8 cellular contexts compared by ENCODE assay signal in genomic region chr2:54115284-54116137, GRCh38. TPM values are rescaled to one million over a fixed set of nuclear protein-coding genes. Genes with fewer than 3 reads are reported as not detected.
DNase-seq lines count a peak whose midpoint lies in the region; ATAC-seq and TF ChIP-seq lines count a peak whose summit lies in the region.

TSS of gene ACYP2 (plus strand) at chr2:54115615.

- H3K4me1 ChIP-seq in spleen = peaks cover 6 to 18% (median 10%) of the 10 kb centered on the region in 6 donors

- peaks cover 0 to 21% (median 2%) of the 10 kb centered on the region in 6 donors for H3K36me3 ChIP-seq in spleen

- H3K4me3 ChIP-seq in AG10803 (ENCODE audit: low read length) (peak within 1 kb of the TSS; percentile 81), cardiac fibroblast (replicated peaks in 1 of 2; ENCODE audit: low read depth in 2 of 2, low read length in 2 of 2) (peak within 1 kb of the TSS; percentile 64 to 73), spleen (peak within 1 kb of the TSS; percentile 43 to 82 (median 62))

- intact Hi-C loops in spleen (cut with DNase I; ENCODE audit: low total_unique reads) = no loop called here

- ATAC-seq in GM19025 (IDR thresholded peaks at IDR 0.05; ENCODE audit: low read depth, unreplicated experiment) (peak; percentile 87), HG03280 (IDR thresholded peaks at IDR 0.05; ENCODE audit: unreplicated experiment) (peak; percentile 85), WTC11 (peak; percentile 93)

- POLR2A ChIA-PET in WTC11 (lab: Charles Lee) = interaction anchor here (0.5 to 1.1 kb wide), 3 partner anchors 12 to 1246 kb away, joined by 3 to 4 read pairs (median 4); no protein-coding TSS in a partner anchor

- DNase-seq in AG10803 (ENCODE audit: low read depth) (peak; percentile 96), NCI-H345 (lab: John Stamatoyannopoulos, UW) (peak; percentile 97), WTC11 (ENCODE audit: low spot score) (peak; percentile 96), cardiac fibroblast (ENCODE audit: low read depth in 2 of 2) (peak; percentile 97 to 99), inferior parietal cortex (ENCODE audit: extremely low spot score) (peak; percentile 97), spleen (peak; percentile 97)

- WGBS in spleen, 5 donors = 0 to 1% (median 0%) methylated on average over 46 to 57 of the region's 57 CpGs

- H3K4me1 Mint-ChIP-seq in WTC11 = peaks cover 7% of the 10 kb centered on the region

- TF ChIP-seq CTCF in AG10803 (conservative IDR thresholded peaks at IDR 0.05; ENCODE audit: low read length) (peak; percentile 43), WTC11 (IDR thresholded peaks at IDR 0.05) (no peak), cardiac fibroblast (IDR thresholded peaks at IDR 0.05; ENCODE audit: low read depth, low read length) (peak; percentile 2), spleen (IDR thresholded peaks at IDR 0.05 in 8 of 11, conservative IDR thresholded peaks at IDR 0.05 in 3 of 11) (peak in 2 of 11 experiments; percentile 11 to 34)

- H3K9me3 ChIP-seq in spleen = peaks cover 0 to 14% (median 8%) of the 10 kb centered on the region in 8 donors

- TF ChIP-seq POLR2A in spleen (IDR thresholded peaks at IDR 0.05) = peak in 1 of 3 donors; percentile 39

- H3K27ac ChIP-seq in spleen = peak within 1 kb of the TSS; percentile 98 to 100 (median 99)

- CTCF ChIA-PET in WTC11 (lab: Charles Lee) = interaction anchor here (0.5 to 1.8 kb wide), 3 partner anchors 8 to 466 kb away, joined by 3 to 4 read pairs (median 4); no protein-coding TSS in a partner anchor

- H3K27ac Mint-ChIP-seq in WTC11 = peak within 1 kb of the TSS; percentile 100

- H3K27me3 ChIP-seq in spleen (replicated peaks in 1 of 7) = no peaks in the 10 kb centered on the region

- H3K9me3 Mint-ChIP-seq in WTC11 = peaks cover 25% of the 10 kb centered on the region

- peak within 1 kb of the TSS; percentile 95 for H3K4me3 Mint-ChIP-seq in WTC11

- H3K27me3 Mint-ChIP-seq in WTC11 (ENCODE audit: low read depth) = no peaks in the 10 kb centered on the region; the same call in 1 of the 2 replicates

- H3K36me3 Mint-ChIP-seq in WTC11 = peaks cover 22% of the 10 kb centered on the region

TF ChIP-seq in WTC11, 78 proteins besides CTCF, POLR2A, EP300 and RAD21 (continues in another document):
- TF ChIP-seq PRRX2 (CRISPR knock-in tag; IDR thresholded peaks at IDR 0.05) (no peak), MXD4 (CRISPR knock-in tag; IDR thresholded peaks at IDR 0.05; ENCODE audit: borderline replicate concordance) (no peak), TEAD4 (CRISPR knock-in tag; IDR thresholded peaks at IDR 0.05) (no peak), NFYB (CRISPR knock-in tag; conservative IDR thresholded peaks at IDR 0.05; ENCODE audit: low read depth) (no peak), NR1H2 (CRISPR knock-in tag; IDR thresholded peaks at IDR 0.05) (no peak), MYBL2 (CRISPR knock-in tag; IDR thresholded peaks at IDR 0.05) (peak; percentile 47; the same call in 1 of the 2 replicates), FOXJ3 (CRISPR knock-in tag; IDR thresholded peaks at IDR 0.05; ENCODE audit: borderline replicate concordance) (no peak), MLX (CRISPR knock-in tag; IDR thresholded peaks at IDR 0.05) (no peak), GTF2I (CRISPR knock-in tag; conservative IDR thresholded peaks at IDR 0.05) (no peak), CDX4 (CRISPR knock-in tag; IDR thresholded peaks at IDR 0.05; ENCODE audit: borderline replicate concordance) (no peak), RORB (CRISPR knock-in tag; IDR thresholded peaks at IDR 0.05) (no peak), NR3C1 (CRISPR knock-in tag; conservative IDR thresholded peaks at IDR 0.05; ENCODE audit: low read depth) (0 out of 2 replicates have a peak, but pooled peaks have one; percentile 38), GABPB1 (CRISPR knock-in tag; IDR thresholded peaks at IDR 0.05) (peak; percentile 76)
- TF ChIP-seq, protein P1, sequence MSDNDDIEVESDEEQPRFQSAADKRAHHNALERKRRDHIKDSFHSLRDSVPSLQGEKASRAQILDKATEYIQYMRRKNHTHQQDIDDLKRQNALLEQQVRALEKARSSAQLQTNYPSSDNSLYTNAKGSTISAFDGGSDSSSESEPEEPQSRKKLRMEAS (CRISPR knock-in tag; IDR thresholded peaks at IDR 0.05) = peak; percentile 87
- TF ChIP-seq, protein P2, sequence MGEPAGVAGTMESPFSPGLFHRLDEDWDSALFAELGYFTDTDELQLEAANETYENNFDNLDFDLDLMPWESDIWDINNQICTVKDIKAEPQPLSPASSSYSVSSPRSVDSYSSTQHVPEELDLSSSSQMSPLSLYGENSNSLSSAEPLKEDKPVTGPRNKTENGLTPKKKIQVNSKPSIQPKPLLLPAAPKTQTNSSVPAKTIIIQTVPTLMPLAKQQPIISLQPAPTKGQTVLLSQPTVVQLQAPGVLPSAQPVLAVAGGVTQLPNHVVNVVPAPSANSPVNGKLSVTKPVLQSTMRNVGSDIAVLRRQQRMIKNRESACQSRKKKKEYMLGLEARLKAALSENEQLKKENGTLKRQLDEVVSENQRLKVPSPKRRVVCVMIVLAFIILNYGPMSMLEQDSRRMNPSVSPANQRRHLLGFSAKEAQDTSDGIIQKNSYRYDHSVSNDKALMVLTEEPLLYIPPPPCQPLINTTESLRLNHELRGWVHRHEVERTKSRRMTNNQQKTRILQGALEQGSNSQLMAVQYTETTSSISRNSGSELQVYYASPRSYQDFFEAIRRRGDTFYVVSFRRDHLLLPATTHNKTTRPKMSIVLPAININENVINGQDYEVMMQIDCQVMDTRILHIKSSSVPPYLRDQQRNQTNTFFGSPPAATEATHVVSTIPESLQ (CRISPR knock-in tag; IDR thresholded peaks at IDR 0.05) = no peak
- TF ChIP-seq, protein P3, sequence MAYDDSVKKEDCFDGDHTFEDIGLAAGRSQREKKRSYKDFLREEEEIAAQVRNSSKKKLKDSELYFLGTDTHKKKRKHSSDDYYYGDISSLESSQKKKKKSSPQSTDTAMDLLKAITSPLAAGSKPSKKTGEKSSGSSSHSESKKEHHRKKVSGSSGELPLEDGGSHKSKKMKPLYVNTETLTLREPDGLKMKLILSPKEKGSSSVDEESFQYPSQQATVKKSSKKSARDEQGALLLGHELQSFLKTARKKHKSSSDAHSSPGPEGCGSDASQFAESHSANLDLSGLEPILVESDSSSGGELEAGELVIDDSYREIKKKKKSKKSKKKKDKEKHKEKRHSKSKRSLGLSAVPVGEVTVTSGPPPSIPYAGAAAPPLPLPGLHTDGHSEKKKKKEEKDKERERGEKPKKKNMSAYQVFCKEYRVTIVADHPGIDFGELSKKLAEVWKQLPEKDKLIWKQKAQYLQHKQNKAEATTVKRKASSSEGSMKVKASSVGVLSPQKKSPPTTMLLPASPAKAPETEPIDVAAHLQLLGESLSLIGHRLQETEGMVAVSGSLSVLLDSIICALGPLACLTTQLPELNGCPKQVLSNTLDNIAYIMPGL (CRISPR knock-in tag; IDR thresholded peaks at IDR 0.05) = peak; percentile 80
- TF ChIP-seq, protein P4, sequence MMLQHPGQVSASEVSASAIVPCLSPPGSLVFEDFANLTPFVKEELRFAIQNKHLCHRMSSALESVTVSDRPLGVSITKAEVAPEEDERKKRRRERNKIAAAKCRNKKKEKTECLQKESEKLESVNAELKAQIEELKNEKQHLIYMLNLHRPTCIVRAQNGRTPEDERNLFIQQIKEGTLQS (CRISPR knock-in tag; conservative IDR thresholded peaks at IDR 0.05) = no peak
- TF ChIP-seq, protein P5, sequence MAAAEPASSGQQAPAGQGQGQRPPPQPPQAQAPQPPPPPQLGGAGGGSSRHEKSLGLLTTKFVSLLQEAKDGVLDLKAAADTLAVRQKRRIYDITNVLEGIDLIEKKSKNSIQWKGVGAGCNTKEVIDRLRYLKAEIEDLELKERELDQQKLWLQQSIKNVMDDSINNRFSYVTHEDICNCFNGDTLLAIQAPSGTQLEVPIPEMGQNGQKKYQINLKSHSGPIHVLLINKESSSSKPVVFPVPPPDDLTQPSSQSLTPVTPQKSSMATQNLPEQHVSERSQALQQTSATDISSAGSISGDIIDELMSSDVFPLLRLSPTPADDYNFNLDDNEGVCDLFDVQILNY (CRISPR knock-in tag; IDR thresholded peaks at IDR 0.05) = 0 out of 2 replicates have a peak, but pooled peaks have one; percentile 19
- TF ChIP-seq, protein P6, sequence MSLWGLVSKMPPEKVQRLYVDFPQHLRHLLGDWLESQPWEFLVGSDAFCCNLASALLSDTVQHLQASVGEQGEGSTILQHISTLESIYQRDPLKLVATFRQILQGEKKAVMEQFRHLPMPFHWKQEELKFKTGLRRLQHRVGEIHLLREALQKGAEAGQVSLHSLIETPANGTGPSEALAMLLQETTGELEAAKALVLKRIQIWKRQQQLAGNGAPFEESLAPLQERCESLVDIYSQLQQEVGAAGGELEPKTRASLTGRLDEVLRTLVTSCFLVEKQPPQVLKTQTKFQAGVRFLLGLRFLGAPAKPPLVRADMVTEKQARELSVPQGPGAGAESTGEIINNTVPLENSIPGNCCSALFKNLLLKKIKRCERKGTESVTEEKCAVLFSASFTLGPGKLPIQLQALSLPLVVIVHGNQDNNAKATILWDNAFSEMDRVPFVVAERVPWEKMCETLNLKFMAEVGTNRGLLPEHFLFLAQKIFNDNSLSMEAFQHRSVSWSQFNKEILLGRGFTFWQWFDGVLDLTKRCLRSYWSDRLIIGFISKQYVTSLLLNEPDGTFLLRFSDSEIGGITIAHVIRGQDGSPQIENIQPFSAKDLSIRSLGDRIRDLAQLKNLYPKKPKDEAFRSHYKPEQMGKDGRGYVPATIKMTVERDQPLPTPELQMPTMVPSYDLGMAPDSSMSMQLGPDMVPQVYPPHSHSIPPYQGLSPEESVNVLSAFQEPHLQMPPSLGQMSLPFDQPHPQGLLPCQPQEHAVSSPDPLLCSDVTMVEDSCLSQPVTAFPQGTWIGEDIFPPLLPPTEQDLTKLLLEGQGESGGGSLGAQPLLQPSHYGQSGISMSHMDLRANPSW (CRISPR knock-in tag; conservative IDR thresholded peaks at IDR 0.05; ENCODE audit: low read depth) = no peak

RNA-seq across cellular contexts. Expression of gene ACYP2, which starts in this region (rescaled TPM):
- total RNA-seq in WTC11 (2021) = 4.4 to 6.3 TPM (median 5.7 TPM) in 3 replicates
- 10 to 100 TPM; 14.6 to 24.7 (median 19.3) TPM for total RNA-seq in spleen
- 10 to 100 TPM; 25.4 to 32.3 (median 27.3) TPM for polyA plus RNA-seq in spleen

Comparison
In these comparisons a context has a peak if more than half of its experiments do, and no peak if none do; other contexts are left out.
1. Peak in every context shown above with its lines: DNase-seq, ATAC-seq, H3K4me3 ChIP-seq and H3K27ac ChIP-seq.